ENCODE assay signal across 27 cellular contexts in the genomic region with DNA sequence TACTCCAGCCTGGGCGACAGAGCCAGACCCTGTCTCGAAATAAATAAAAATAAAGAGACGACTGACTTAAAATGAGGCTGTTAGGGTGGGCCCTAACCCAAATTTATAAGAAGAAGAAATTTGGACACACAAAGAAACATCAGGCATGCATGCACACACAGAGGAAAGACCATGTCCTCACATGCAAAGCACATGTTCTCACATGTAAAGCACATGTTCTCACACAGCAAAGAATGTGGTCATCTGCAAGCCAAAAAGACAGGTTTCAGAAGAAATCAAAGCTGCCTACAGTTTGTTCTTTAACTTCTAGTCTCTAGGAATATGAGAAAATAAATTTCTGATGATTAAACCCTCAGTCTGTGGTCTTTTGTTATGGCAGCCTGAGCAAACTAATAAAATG.
"Had no signal": no experiment of that assay in that cellular context is flagged by ENCODE, and none has a peak within 500 bp of the region (broad histone marks: within the 10 kb centered on the region; RNA-seq: fewer than 3 reads in every experiment).

No MANE protein-coding gene starts in this region.

- ATAC-seq: effector memory CD8-positive, alpha-beta T cell; esophagus mucosa; foreskin keratinocyte; gastrocnemius medialis; gastroesophageal sphincter; heart left ventricle; heart right ventricle had no signal

- H3K4me1 ChIP-seq: colonic mucosa, esophagus muscularis mucosa, esophagus squamous epithelium, foreskin keratinocyte, gastrocnemius medialis, gastroesophageal sphincter, heart left ventricle, heart right ventricle had no signal

- FAIRE-seq: colon, endometrium, frontal cortex had no signal

- H3K27ac ChIP-seq: colonic mucosa, coronary artery, dorsolateral prefrontal cortex, epithelial cell of prostate, esophagus muscularis mucosa, esophagus squamous epithelium, foreskin keratinocyte, gastrocnemius medialis, gastroesophageal sphincter, heart left ventricle, heart right ventricle had no signal

- H3K36me3 ChIP-seq: colonic mucosa, esophagus muscularis mucosa, esophagus squamous epithelium, gastrocnemius medialis, gastroesophageal sphincter, heart left ventricle, heart right ventricle had no signal

- H3K4me3 ChIP-seq: colonic mucosa, coronary artery, dorsolateral prefrontal cortex, esophagus muscularis mucosa, esophagus squamous epithelium, gastrocnemius medialis, gastroesophageal sphincter, heart left ventricle, heart right ventricle had no signal

- DNase-seq: colonic mucosa; cortex of kidney; dermis blood vessel endothelial cell; dorsolateral prefrontal cortex; effector CD4-positive, alpha-beta T cell; effector CD8-positive, alpha-beta T cell; effector memory CD4-positive, alpha-beta T cell; effector memory CD8-positive, alpha-beta T cell; endodermal cell; erythroblast; esophagus squamous epithelium; foreskin fibroblast; foreskin keratinocyte; foreskin melanocyte; gastrocnemius medialis; glutamatergic neuron; head of caudate nucleus; heart left ventricle; heart right ventricle had no signal

- H3K27me3 ChIP-seq: colonic mucosa, dorsolateral prefrontal cortex, esophagus muscularis mucosa, esophagus squamous epithelium, foreskin keratinocyte, gastrocnemius medialis, gastroesophageal sphincter, heart left ventricle had no signal

- H3K9me3 ChIP-seq: colonic mucosa, esophagus muscularis mucosa, esophagus squamous epithelium, gastrocnemius medialis, gastroesophageal sphincter had no signal
